Comparison of ENCODE assay signal across 26 cellular contexts in the genomic region with DNA sequence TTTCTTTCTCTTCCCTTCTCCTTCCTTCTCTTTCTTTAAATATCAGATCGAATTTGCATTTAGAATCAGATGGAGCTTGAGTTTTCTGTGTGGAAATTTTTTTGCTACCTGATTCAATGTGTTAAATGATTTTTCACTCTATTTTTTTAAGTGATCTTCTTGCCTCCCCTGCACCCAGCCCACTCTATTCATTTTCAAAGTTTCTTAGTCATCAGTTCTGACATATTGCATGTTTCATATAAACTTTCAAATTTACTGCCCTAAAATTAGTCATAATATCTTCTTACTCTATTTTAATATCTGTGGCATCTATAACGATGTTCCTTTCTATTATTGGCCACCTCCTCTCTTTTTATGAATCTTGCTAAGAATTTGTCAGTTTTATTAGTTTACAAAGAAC.
"Had no signal": no experiment of that assay in that cellular context is flagged by ENCODE, and none has a peak within 500 bp of the region (broad histone marks: within the 10 kb centered on the region; RNA-seq: fewer than 3 reads in every experiment).

No MANE protein-coding gene starts in this region.

- H3K4me3 Mint-ChIP-seq: mesothelial cell of epicardium; naive B cell; natural killer cell; stimulated activated effector memory CD8-positive, alpha-beta T cell treated with anti-CD3 and anti-CD28 coated beads, Interleukin-12 subunit alpha, Interleukin-12 subunit beta, amount 100 ng/mL, for 72 hours; stimulated activated naive CD8-positive, alpha-beta T cell treated with anti-CD3 and anti-CD28 coated beads, Interleukin-15, Interleukin-2, amounts not matched to agents 100 ng/mL and 50 ng/mL, for 24 hours had no signal

- H3K4me1 Mint-ChIP-seq: mesothelial cell of epicardium; naive B cell; natural killer cell; stimulated activated effector memory CD8-positive, alpha-beta T cell treated with anti-CD3 and anti-CD28 coated beads, Interleukin-12 subunit alpha, Interleukin-12 subunit beta, amount 100 ng/mL, for 72 hours had no signal

- H3K79me2 ChIP-seq: hepatocyte had no signal

- H3K9me3 ChIP-seq: pancreas, psoas muscle, right atrium auricular region, right lobe of liver, thoracic aorta, upper lobe of right lung had no signal

- H3K36me3 ChIP-seq: left ventricle myocardium inferior, pancreas, right atrium auricular region, right lobe of liver, suprapubic skin, thoracic aorta, tibial artery, upper lobe of right lung had no signal

- H2AFZ ChIP-seq: hepatocyte had no signal

- DNase-seq: islet precursor cell; left ventricle myocardium inferior; mesendoderm; naive B cell; natural killer cell; pancreas; posterior cingulate gyrus; psoas muscle; right lobe of liver; stimulated activated CD4-positive, alpha-beta T cell treated with anti-CD3 and anti-CD28 coated beads, Interleukin-12 subunit alpha, Interleukin-12 subunit beta, amount 100 ng/mL, for 4 hours; stimulated activated CD4-positive, alpha-beta T cell treated with anti-CD3 and anti-CD28 coated beads, Interleukin-15, amount 100 ng/mL, for 24 hours; stimulated activated CD4-positive, alpha-beta T cell treated with anti-CD3 and anti-CD28 coated beads, Interleukin-2, amount 100 ng/mL, for 24 hours; stimulated activated CD4-positive, alpha-beta T cell treated with anti-CD3 and anti-CD28 coated beads, Interleukin-4, amount 100 ng/mL, for 24 hours; stimulated activated naive CD4-positive, alpha-beta T cell; tibial artery; trophoblast cell; upper lobe of right lung had no signal

- H3K4me3 ChIP-seq: hepatocyte, left ventricle myocardium inferior, lung, pancreas, psoas muscle, right atrium auricular region, right lobe of liver, skin epidermis, suprapubic skin, thoracic aorta, tibial artery, upper lobe of right lung had no signal

- H3K9me3 Mint-ChIP-seq: stimulated activated naive CD8-positive, alpha-beta T cell treated with anti-CD3 and anti-CD28 coated beads, Interleukin-15, Interleukin-2, amounts not matched to agents 100 ng/mL and 50 ng/mL, for 24 hours had no signal

- H3K27ac Mint-ChIP-seq: mesothelial cell of epicardium; naive B cell; natural killer cell; stimulated activated effector memory CD8-positive, alpha-beta T cell treated with anti-CD3 and anti-CD28 coated beads, Interleukin-12 subunit alpha, Interleukin-12 subunit beta, amount 100 ng/mL, for 72 hours; stimulated activated naive CD8-positive, alpha-beta T cell treated with anti-CD3 and anti-CD28 coated beads, Interleukin-15, Interleukin-2, amounts not matched to agents 100 ng/mL and 50 ng/mL, for 24 hours had no signal

- H3K27me3 ChIP-seq: hepatocyte, pancreas, right atrium auricular region, right lobe of liver, suprapubic skin, tibial artery, upper lobe of right lung had no signal

- H3K4me2 ChIP-seq: hepatocyte had no signal

- H3K4me1 ChIP-seq: left ventricle myocardium inferior, psoas muscle, right atrium auricular region, suprapubic skin, tibial artery, upper lobe of right lung had no signal

- H3K27ac ChIP-seq: hepatocyte, left ventricle myocardium inferior, pancreas, psoas muscle, right atrium auricular region, right lobe of liver, skin epidermis, suprapubic skin, thoracic aorta, tibial artery, upper lobe of right lung had no signal

- H3K36me3 Mint-ChIP-seq: mesothelial cell of epicardium; naive B cell; natural killer cell; stimulated activated effector memory CD8-positive, alpha-beta T cell treated with anti-CD3 and anti-CD28 coated beads, Interleukin-12 subunit alpha, Interleukin-12 subunit beta, amount 100 ng/mL, for 72 hours had no signal
